Comparison of ENCODE assay signal across 11 cellular contexts in the genomic region with DNA sequence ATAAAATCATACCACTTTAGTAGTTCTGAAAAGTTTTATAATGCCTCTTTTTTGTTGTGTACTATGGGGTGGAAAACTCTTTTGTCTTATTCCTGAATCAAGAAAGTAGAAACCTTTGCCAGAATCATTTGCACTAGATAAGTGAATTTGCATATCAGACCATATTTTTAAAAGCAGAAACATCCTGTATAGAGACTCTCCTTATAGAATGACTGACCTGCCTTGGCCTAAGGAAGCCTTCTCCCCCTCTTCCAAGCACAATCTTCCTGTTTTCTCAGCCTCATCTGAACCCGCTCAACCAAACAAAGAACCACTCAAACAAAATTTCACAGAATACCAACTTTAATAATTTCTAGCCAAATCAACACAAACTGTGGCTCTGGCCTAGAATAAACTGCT.
DNase-seq lines count a peak whose midpoint lies in the region; ATAC-seq and TF ChIP-seq lines count a peak whose summit lies in the region.
"Had no signal": no experiment of that assay in that cellular context is flagged by ENCODE, and none has a peak within 500 bp of the region (broad histone marks: within the 10 kb centered on the region; RNA-seq: fewer than 3 reads in every experiment).

No MANE protein-coding gene starts in this region.

- no peaks in the 10 kb centered on the region for H3K27me3 ChIP-seq in neutrophil
- H3K27me3 ChIP-seq: heart left ventricle had no signal

- in situ Hi-C loops in G401 (cut with HindIII; ENCODE audit: low sequenced_read_pairs), result loop anchor here (5.0 kb wide), 1 partner anchor 36 kb away; no protein-coding TSS in a partner anchor

- POLR2A ChIA-PET in OCI-LY7 (lab: Charles Lee), result interaction anchor here (0.7 to 1.5 kb wide), 4 partner anchors 11 to 108 kb away, joined by 3 to 4 read pairs (median 3); no protein-coding TSS in a partner anchor

- H3K27me3 Mint-ChIP-seq in activated CD4-positive, alpha-beta T cell treated with anti-CD3 and anti-CD28 coated beads, Interleukin-2, amount 10 ng/mL, durations not matched to agents 24 days and 14 days, result no peaks in the 10 kb centered on the region
- no peaks in the 10 kb centered on the region for H3K27me3 Mint-ChIP-seq in central memory CD8-positive, alpha-beta T cell

- H4K20me1 ChIP-seq in OCI-LY7 (ENCODE audit: insufficient read depth, low read length), result 0 out of 2 replicates have a peak, but pooled peaks cover 5% of the 10 kb centered on the region

- H3K4me1 ChIP-seq in OCI-LY7 (ENCODE audit: insufficient read depth, low read length, poor library complexity, severe bottlenecking) (peaks cover 38% of the 10 kb centered on the region), neutrophil (ENCODE audit: control insufficient read depth in 1 of 2, insufficient read depth in 1 of 2, low read depth in 1 of 2, low read length in 1 of 2) (no peaks in the 10 kb centered on the region)

- H3K4me3 Mint-ChIP-seq in activated CD4-positive, alpha-beta T cell treated with anti-CD3 and anti-CD28 coated beads, Interleukin-2, amount 10 ng/mL, durations not matched to agents 24 days and 14 days, result no peak overlapping the region
- H3K4me3 Mint-ChIP-seq in central memory CD8-positive, alpha-beta T cell, result peak overlapping the region; percentile 0

- H3K9me3 ChIP-seq in OCI-LY7 (ENCODE audit: low read length) (no peaks in the 10 kb centered on the region), neutrophil (no peaks in the 10 kb centered on the region)
- H3K9me3 ChIP-seq: heart left ventricle, thoracic aorta had no signal

- H3K9me2 ChIP-seq in OCI-LY7 (ENCODE audit: insufficient read depth, low read length), result no peaks in the 10 kb centered on the region

- H3K4me2 ChIP-seq in OCI-LY7 (ENCODE audit: low read length), result peak overlapping the region; percentile 62

- CTCF ChIA-PET in OCI-LY7 (lab: Charles Lee; ENCODE audit: unreplicated experiment), result interaction anchor here (1.2 kb wide), 1 partner anchor 112 kb away, joined by 5 read pairs; no protein-coding TSS in a partner anchor

- H3K36me3 Mint-ChIP-seq in activated CD4-positive, alpha-beta T cell treated with anti-CD3 and anti-CD28 coated beads, Interleukin-2, amount 10 ng/mL, durations not matched to agents 24 days and 14 days (ENCODE audit: low read depth), result peaks cover 3% of the 10 kb centered on the region
- peaks cover 11% of the 10 kb centered on the region for H3K36me3 Mint-ChIP-seq in central memory CD8-positive, alpha-beta T cell (ENCODE audit: insufficient read depth)

- intact Hi-C loops in activated CD4-positive, alpha-beta T cell treated with anti-CD3 and anti-CD28 coated beads, Interleukin-2, amount 10 ng/mL, durations not matched to agents 24 days and 14 days (cut with micrococcal nuclease), result loop anchor here (1.0 kb wide), 1 partner anchor 11 kb away; no protein-coding TSS in a partner anchor
- intact Hi-C loops in OCI-LY7 (cut with micrococcal nuclease; ENCODE audit: unreplicated experiment), result no loop called here

- H3K27ac ChIP-seq in OCI-LY7 (ENCODE audit: low read depth, low read length, poor library complexity, severe bottlenecking) (peak overlapping the region; percentile 55), neutrophil (peak overlapping the region; percentile 39)
- H3K27ac ChIP-seq: thoracic aorta had no signal

- H3K27ac Mint-ChIP-seq in activated CD4-positive, alpha-beta T cell treated with anti-CD3 and anti-CD28 coated beads, Interleukin-2, amount 10 ng/mL, durations not matched to agents 24 days and 14 days, result peak overlapping the region; percentile 55
- H3K27ac Mint-ChIP-seq in central memory CD8-positive, alpha-beta T cell (ENCODE audit: low read depth), result peak overlapping the region; percentile 16

- peak; percentile 31 for ATAC-seq in central memory CD8-positive, alpha-beta T cell (replicated peaks; ENCODE audit: extremely low read depth, poor library complexity, severe bottlenecking)
- ATAC-seq in GM19455 (IDR thresholded peaks at IDR 0.05; ENCODE audit: unreplicated experiment), result no peak

- peak; percentile 32 for DNase-seq in activated CD4-positive, alpha-beta T cell treated with anti-CD3 and anti-CD28 coated beads, Interleukin-2, amount 10 ng/mL, durations not matched to agents 24 days and 14 days
- no peak for DNase-seq in activated CD4-positive, alpha-beta T cell treated with anti-CD3 and anti-CD28 coated beads, Interleukin-2, amount 50 U/mL, for 4 hours
- peak; percentile 34 for DNase-seq in OCI-LY7 (ENCODE audit: low spot score)
- no peak for DNase-seq in central memory CD8-positive, alpha-beta T cell (ENCODE audit: low spot score in 2 of 2)
- no peak for DNase-seq in stimulated activated CD4-positive, alpha-beta T cell treated with anti-CD3 and anti-CD28 coated beads, Interleukin-1b, Interleukin-23, amount 100 ng/mL, for 48 hours
- DNase-seq in G401 (ENCODE audit: low spot score), result no peak
- DNase-seq: heart left ventricle, NCI-H1436 had no signal

- H3K79me2 ChIP-seq in OCI-LY7 (ENCODE audit: insufficient read depth, low read depth, low read length), result peaks cover 97% of the 10 kb centered on the region

- BruUV-seq in OCI-LY7 (replicated peaks; lab: Mats Ljungman, UMichigan), result no TSS peak

- no peak overlapping the region for H2AFZ ChIP-seq in OCI-LY7 (ENCODE audit: low read length)

- no peaks in the 10 kb centered on the region for H3K36me3 ChIP-seq in OCI-LY7 (ENCODE audit: insufficient read depth, low read length)
- H3K36me3 ChIP-seq in neutrophil, result no peaks in the 10 kb centered on the region
- H3K36me3 ChIP-seq: heart left ventricle, thoracic aorta had no signal

- peaks cover 43% of the 10 kb centered on the region for H3K4me1 Mint-ChIP-seq in activated CD4-positive, alpha-beta T cell treated with anti-CD3 and anti-CD28 coated beads, Interleukin-2, amount 10 ng/mL, durations not matched to agents 24 days and 14 days
- peaks cover 69% of the 10 kb centered on the region for H3K4me1 Mint-ChIP-seq in central memory CD8-positive, alpha-beta T cell

- no peaks in the 10 kb centered on the region for H3K9me3 Mint-ChIP-seq in activated CD4-positive, alpha-beta T cell treated with anti-CD3 and anti-CD28 coated beads, Interleukin-2, amount 10 ng/mL, durations not matched to agents 24 days and 14 days
- H3K9me3 Mint-ChIP-seq in central memory CD8-positive, alpha-beta T cell, result no peaks in the 10 kb centered on the region

- H3K4me3 ChIP-seq in OCI-LY7 (ENCODE audit: low read depth, low read length, poor library complexity, severe bottlenecking) (peak overlapping the region; percentile 37), neutrophil (ENCODE audit: low read depth in 1 of 2, low read length in 1 of 2) (no peak overlapping the region)
- H3K4me3 ChIP-seq: heart left ventricle, thoracic aorta had no signal

- TF ChIP-seq CTCF in OCI-LY7 (conservative IDR thresholded peaks at IDR 0.05; ENCODE audit: low read length) (no peak), neutrophil (IDR thresholded peaks at IDR 0.05) (no peak)

Comparison
In these comparisons a context has a peak if more than half of its experiments do, and no peak if none do; other contexts are left out.
1. DNase-seq: peak in activated CD4-positive, alpha-beta T cell treated with anti-CD3 and anti-CD28 coated beads, Interleukin-2, amount 10 ng/mL, durations not matched to agents 24 days and 14 days (single experiment) and OCI-LY7 (single experiment); none in activated CD4-positive, alpha-beta T cell treated with anti-CD3 and anti-CD28 coated beads, Interleukin-2, amount 50 U/mL, for 4 hours (0 of 2), central memory CD8-positive, alpha-beta T cell (0 of 2), stimulated activated CD4-positive, alpha-beta T cell treated with anti-CD3 and anti-CD28 coated beads, Interleukin-1b, Interleukin-23, amount 100 ng/mL, for 48 hours (single experiment) and G401 (single experiment).